In the genomic region with DNA sequence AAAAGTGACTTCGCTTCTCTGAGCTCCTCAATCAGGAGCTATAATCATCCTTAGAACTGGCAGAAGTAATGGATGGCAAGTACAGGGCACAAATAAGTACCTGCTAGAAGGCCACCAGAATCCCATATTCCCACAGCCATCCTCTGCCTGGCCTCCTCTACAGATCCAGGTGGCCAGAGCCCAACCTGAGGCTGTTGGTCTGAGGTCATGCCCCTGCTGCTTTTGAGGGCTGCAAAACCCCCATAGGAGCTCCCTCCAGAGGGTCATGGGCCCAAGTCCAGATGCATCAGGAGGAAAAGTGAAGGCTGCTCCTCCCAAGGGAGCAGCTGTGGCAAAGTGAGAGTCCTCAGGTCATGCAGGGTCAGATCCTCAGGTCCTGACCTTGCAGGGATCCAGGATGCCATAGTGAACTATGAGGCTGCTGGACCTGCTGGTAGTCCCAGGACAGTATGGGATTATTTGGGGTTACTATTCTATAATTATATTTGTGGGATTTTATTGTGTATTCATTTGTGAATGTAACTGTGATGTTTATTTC, we compare ENCODE assay signal across 26 cellular contexts. TPM values are rescaled to one million over a fixed set of nuclear protein-coding genes. Genes with fewer than 3 reads are reported as not detected.
"Had no signal": no experiment of that assay in that cellular context is flagged by ENCODE, and none has a peak within 500 bp of the region (broad histone marks: within the 10 kb centered on the region; RNA-seq: fewer than 3 reads in every experiment).

No MANE protein-coding gene starts in this region.

- H3K9me3 Mint-ChIP-seq: activated naive CD4-positive, alpha-beta T cell treated with anti-CD3 and anti-CD28 coated beads, Interleukin-2, amount 50 U/mL, for 24 hours; activated naive CD8-positive, alpha-beta T cell treated with anti-CD3 and anti-CD28 coated beads, Interleukin-2, amount 50 U/mL, for 24 hours; central memory CD8-positive, alpha-beta T cell; naive thymus-derived CD4-positive, alpha-beta T cell had no signal

- H3K27me3 ChIP-seq: right lobe of liver, testis had no signal

- ATAC-seq: activated CD4-positive, CD25-positive, alpha-beta regulatory T cell treated with anti-CD3 and anti-CD28 coated beads, Interleukin-2, amount 50 U/mL, for 24 hours; activated naive CD8-positive, alpha-beta T cell treated with anti-CD3 and anti-CD28 coated beads, Interleukin-2, amount 50 U/mL, for 24 hours; left ventricle myocardium superior; naive thymus-derived CD4-positive, alpha-beta T cell; right lobe of liver; stimulated activated naive CD8-positive, alpha-beta T cell treated with anti-CD3 and anti-CD28 coated beads, Interleukin-15, Interleukin-2, amounts not matched to agents 100 U/mL and 50 U/mL, for 24 hours had no signal

- H3K27ac Mint-ChIP-seq: activated naive CD4-positive, alpha-beta T cell treated with anti-CD3 and anti-CD28 coated beads, Interleukin-2, amount 50 U/mL, for 24 hours; activated naive CD8-positive, alpha-beta T cell treated with anti-CD3 and anti-CD28 coated beads, Interleukin-2, amount 50 U/mL, for 24 hours; naive thymus-derived CD4-positive, alpha-beta T cell had no signal

- DNase-seq: activated CD4-positive, alpha-beta T cell treated with anti-CD3 and anti-CD28 coated beads for 48 hours; activated CD4-positive, alpha-beta T cell treated with anti-CD3 and anti-CD28 coated beads, Interleukin-2, amount 50 U/mL, for 48 hours; activated CD8-positive, alpha-beta memory T cell treated with anti-CD3 and anti-CD28 coated beads, Interleukin-2, amount 50 U/mL, for 4 hours; activated gamma-delta T cell treated with Interleukin-2 at 50 U/mL for 16 hours; activated naive CD8-positive, alpha-beta T cell treated with anti-CD3 and anti-CD28 coated beads, Interleukin-2, amount 50 U/mL, for 24 hours; activated T-cell treated with anti-CD3 and anti-CD28 coated beads, Interleukin-2, amount 50 U/mL, for 1 hour; dermis blood vessel endothelial cell; effector CD8-positive, alpha-beta T cell; erythroblast; hippocampal formation; left cardiac atrium; left ventricle myocardium superior; midbrain; naive thymus-derived CD4-positive, alpha-beta T cell; stimulated activated CD4-positive, alpha-beta T cell treated with anti-CD3 and anti-CD28 coated beads, Interleukin-4, amount 100 ng/mL, for 1 hour; stimulated activated naive CD8-positive, alpha-beta T cell treated with anti-CD3 and anti-CD28 coated beads, Interleukin-15, Interleukin-2, amounts not matched to agents 100 U/mL and 50 U/mL, for 24 hours; T-helper 9 cell; testis; transverse colon; WERI-Rb-1 had no signal

- H3K36me3 Mint-ChIP-seq: activated naive CD4-positive, alpha-beta T cell treated with anti-CD3 and anti-CD28 coated beads, Interleukin-2, amount 50 U/mL, for 24 hours had no signal

- H3K36me3 ChIP-seq: right lobe of liver, transverse colon, WERI-Rb-1 had no signal

- H3K27me3 Mint-ChIP-seq: central memory CD8-positive, alpha-beta T cell had no signal

- H3K4me3 Mint-ChIP-seq: activated naive CD4-positive, alpha-beta T cell treated with anti-CD3 and anti-CD28 coated beads, Interleukin-2, amount 50 U/mL, for 24 hours; activated naive CD8-positive, alpha-beta T cell treated with anti-CD3 and anti-CD28 coated beads, Interleukin-2, amount 50 U/mL, for 24 hours; central memory CD8-positive, alpha-beta T cell; naive thymus-derived CD4-positive, alpha-beta T cell had no signal

- H3K27ac ChIP-seq: right lobe of liver, testis, WERI-Rb-1 had no signal

- H3K4me3 ChIP-seq: right lobe of liver, testis, transverse colon had no signal

- H3K9me3 ChIP-seq: right lobe of liver, testis, transverse colon had no signal

RNA-seq across cellular contexts. Expression of a gene that starts 6.6 kb away (rescaled TPM):
- total RNA-seq: lung microvascular endothelial cell had no signal
- polyA plus RNA-seq: keratinocyte had no signal
